Comparison of ENCODE assay signal across 1 cellular context in genomic region chr5:1769752-1770442, GRCh38.
TF ChIP-seq lines count a peak whose summit lies in the region.

No MANE protein-coding gene starts in this region.

TF ChIP-seq in IMR-90, 13 proteins besides CTCF, POLR2A, EP300 and RAD21:
- TF ChIP-seq ELK1 (IDR thresholded peaks at IDR 0.05; ENCODE audit: borderline replicate concordance, low read depth, low read length) (no peak), FOS (IDR thresholded peaks at IDR 0.05; ENCODE audit: low read depth, low read length) (no peak), CEBPB (IDR thresholded peaks at IDR 0.05; ENCODE audit: low read depth, low read length) (no peak), MAFK (IDR thresholded peaks at IDR 0.05; ENCODE audit: low read depth, low read length) (no peak), RCOR1 (IDR thresholded peaks at IDR 0.05; ENCODE audit: insufficient replicate concordance, low read length) (no peak), CHD1 (IDR thresholded peaks at IDR 0.05; ENCODE audit: low read depth, low read length) (no peak), RFX5 (IDR thresholded peaks at IDR 0.05; ENCODE audit: low read depth, low read length) (no peak), BHLHE40 (IDR thresholded peaks at IDR 0.05; ENCODE audit: low read depth, low read length) (no peak), MXI1 (IDR thresholded peaks at IDR 0.05; ENCODE audit: borderline replicate concordance, low read depth, low read length) (no peak)
TF ChIP-seq in IMR-90: peak in this region for 0.
